ENCODE assay signal across 28 cellular contexts in the genomic region with DNA sequence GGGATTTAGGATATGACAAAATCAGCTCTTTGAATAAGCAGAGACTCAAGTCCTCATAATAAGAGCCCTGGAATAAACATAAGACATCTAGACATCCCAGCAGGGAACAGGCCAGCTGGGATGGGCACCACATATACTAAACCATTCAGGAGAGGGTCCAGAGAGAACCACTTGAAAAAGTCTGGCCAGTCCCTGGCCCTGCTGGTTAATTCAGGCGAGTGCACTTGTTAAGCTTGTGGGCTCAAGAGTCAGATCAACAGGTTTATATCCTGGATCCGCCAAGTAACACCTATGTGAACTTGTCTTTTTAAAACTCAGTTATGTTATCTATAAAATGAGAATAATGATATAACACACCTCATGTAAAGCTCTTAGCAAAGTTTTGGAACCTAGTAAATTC.
"Had no signal": no experiment of that assay in that cellular context is flagged by ENCODE, and none has a peak within 500 bp of the region (broad histone marks: within the 10 kb centered on the region; RNA-seq: fewer than 3 reads in every experiment).

No MANE protein-coding gene starts in this region.

- H3K4me3 ChIP-seq: adrenal gland, ascending aorta, breast epithelium, cardiac muscle cell, colonic mucosa, gastrocnemius medialis, heart right ventricle had no signal

- H3K36me3 Mint-ChIP-seq: activated naive CD4-positive, alpha-beta T cell treated with anti-CD3 and anti-CD28 coated beads, Interleukin-2, amount 50 U/mL, for 24 hours; activated naive CD8-positive, alpha-beta T cell treated with anti-CD3 and anti-CD28 coated beads for 36 hours; brain had no signal

- H3K27ac Mint-ChIP-seq: activated CD4-positive, alpha-beta memory T cell treated with anti-CD3 and anti-CD28 coated beads, Interleukin-2, amount 10 ng/mL, durations not matched to agents 7 days and 5 days; activated CD4-positive, alpha-beta T cell treated with anti-CD3 and anti-CD28 coated beads, Interleukin-2, amount 10 ng/mL, durations not matched to agents 7 days and 5 days; activated naive CD4-positive, alpha-beta T cell treated with anti-CD3 and anti-CD28 coated beads for 36 hours; activated naive CD4-positive, alpha-beta T cell treated with anti-CD3 and anti-CD28 coated beads, Interleukin-2, amount 50 U/mL, for 24 hours; activated naive CD8-positive, alpha-beta T cell treated with anti-CD3 and anti-CD28 coated beads for 36 hours; activated naive CD8-positive, alpha-beta T cell treated with anti-CD3 and anti-CD28 coated beads, Interleukin-2, amount 50 U/mL, for 24 hours; activated T-helper 1 cell treated with anti-CD3 and anti-CD28 coated beads, Interleukin-12 subunit alpha, Interleukin-12 subunit beta, Interleukin-2, Interleukin-4 antibody, amounts not matched to agents 30 ng/mL and 10 ng/mL and 1 ng/mL, durations not matched to agents 14 hours and 24 hours and 36 hours; activated T-helper 2 cell treated with anti-CD3 and anti-CD28 coated beads, Interferon-gamma antibody, Interleukin-2, Interleukin-4, amounts not matched to agents 10 μg/mL and 5 μg/mL and 100 μg/mL, durations not matched to agents 14 hours and 24 hours and 36 hours; brain had no signal

- H3K27me3 ChIP-seq: ascending aorta, cardiac muscle cell, colonic mucosa, foreskin keratinocyte, gastrocnemius medialis had no signal

- H3K9me3 ChIP-seq: adrenal gland, ascending aorta, colonic mucosa, gastrocnemius medialis had no signal

- H3K4me3 Mint-ChIP-seq: activated CD4-positive, alpha-beta memory T cell treated with anti-CD3 and anti-CD28 coated beads, Interleukin-2, amount 10 ng/mL, durations not matched to agents 7 days and 5 days; activated CD4-positive, alpha-beta T cell treated with anti-CD3 and anti-CD28 coated beads, Interleukin-2, amount 10 ng/mL, durations not matched to agents 7 days and 5 days; activated naive CD4-positive, alpha-beta T cell treated with anti-CD3 and anti-CD28 coated beads for 36 hours; activated naive CD4-positive, alpha-beta T cell treated with anti-CD3 and anti-CD28 coated beads, Interleukin-2, amount 50 U/mL, for 24 hours; activated naive CD8-positive, alpha-beta T cell treated with anti-CD3 and anti-CD28 coated beads for 36 hours; activated naive CD8-positive, alpha-beta T cell treated with anti-CD3 and anti-CD28 coated beads, Interleukin-2, amount 50 U/mL, for 24 hours; activated T-cell treated with anti-CD3 and anti-CD28 coated beads, Interleukin-2, amount 50 U/mL, for 4 hours; activated T-helper 1 cell treated with anti-CD3 and anti-CD28 coated beads, Interleukin-12 subunit alpha, Interleukin-12 subunit beta, Interleukin-2, Interleukin-4 antibody, amounts not matched to agents 30 ng/mL and 10 ng/mL and 1 ng/mL, durations not matched to agents 14 hours and 24 hours and 36 hours; brain had no signal

- H3K36me3 ChIP-seq: adrenal gland, ascending aorta, breast epithelium, cardiac muscle cell, colonic mucosa, gastrocnemius medialis, heart right ventricle had no signal

- H3K9me3 Mint-ChIP-seq: activated CD4-positive, alpha-beta memory T cell treated with anti-CD3 and anti-CD28 coated beads, Interleukin-2, amount 10 ng/mL, durations not matched to agents 7 days and 5 days; activated CD4-positive, alpha-beta T cell treated with anti-CD3 and anti-CD28 coated beads, Interleukin-2, amount 10 ng/mL, durations not matched to agents 7 days and 5 days had no signal

- ATAC-seq: activated naive CD8-positive, alpha-beta T cell treated with anti-CD3 and anti-CD28 coated beads, Interleukin-2, amount 50 U/mL, for 24 hours; activated T-cell treated with anti-CD3 and anti-CD28 coated beads, Interleukin-2, amount 50 U/mL, for 4 hours; esophagus mucosa; foreskin keratinocyte; gastrocnemius medialis; heart right ventricle had no signal

- H3K4me1 ChIP-seq: adrenal gland, ascending aorta, breast epithelium, colonic mucosa, foreskin keratinocyte, gastrocnemius medialis, heart right ventricle had no signal

- DNase-seq: activated CD4-positive, alpha-beta memory T cell treated with anti-CD3 and anti-CD28 coated beads, Interleukin-2, amount 10 ng/mL, durations not matched to agents 7 days and 5 days; activated CD4-positive, alpha-beta T cell treated with anti-CD3 and anti-CD28 coated beads for 1 hour; activated CD4-positive, alpha-beta T cell treated with anti-CD3 and anti-CD28 coated beads for 4 hours; activated CD4-positive, alpha-beta T cell treated with anti-CD3 and anti-CD28 coated beads, Interleukin-2, amount 10 ng/mL, durations not matched to agents 7 days and 5 days; activated CD4-positive, alpha-beta T cell treated with anti-CD3 and anti-CD28 coated beads, Interleukin-2, amount 50 U/mL, for 4 hours; activated CD8-positive, alpha-beta memory T cell treated with anti-CD3 and anti-CD28 coated beads for 24 hours; activated effector memory CD4-positive, alpha-beta T cell treated with anti-CD3 and anti-CD28 coated beads, Interleukin-2, amount 50 U/mL, for 16 hours; activated naive CD4-positive, alpha-beta T cell treated with anti-CD3 and anti-CD28 coated beads for 36 hours; activated naive CD8-positive, alpha-beta T cell treated with anti-CD3 and anti-CD28 coated beads for 36 hours; activated naive CD8-positive, alpha-beta T cell treated with anti-CD3 and anti-CD28 coated beads, Interleukin-2, amount 50 U/mL, for 24 hours; activated T-cell treated with anti-CD3 and anti-CD28 coated beads, Interleukin-2, amount 50 U/mL, for 4 hours; adrenal gland; central memory CD4-positive, alpha-beta T cell; cerebellar nuclear complex; colonic mucosa; effector CD8-positive, alpha-beta T cell; foreskin keratinocyte; gastrocnemius medialis; heart right ventricle; T-helper 2 cell had no signal

- H3K4me1 Mint-ChIP-seq: activated CD4-positive, alpha-beta memory T cell treated with anti-CD3 and anti-CD28 coated beads, Interleukin-2, amount 10 ng/mL, durations not matched to agents 7 days and 5 days; activated CD4-positive, alpha-beta T cell treated with anti-CD3 and anti-CD28 coated beads, Interleukin-2, amount 10 ng/mL, durations not matched to agents 7 days and 5 days; activated naive CD4-positive, alpha-beta T cell treated with anti-CD3 and anti-CD28 coated beads, Interleukin-2, amount 50 U/mL, for 24 hours; activated naive CD8-positive, alpha-beta T cell treated with anti-CD3 and anti-CD28 coated beads for 36 hours; activated naive CD8-positive, alpha-beta T cell treated with anti-CD3 and anti-CD28 coated beads, Interleukin-2, amount 50 U/mL, for 24 hours had no signal

- H3K27ac ChIP-seq: adrenal gland, ascending aorta, breast epithelium, cardiac muscle cell, colonic mucosa, foreskin keratinocyte, gastrocnemius medialis, heart right ventricle had no signal

- H3K27me3 Mint-ChIP-seq: activated CD4-positive, alpha-beta T cell treated with anti-CD3 and anti-CD28 coated beads, Interleukin-2, amount 10 ng/mL, durations not matched to agents 7 days and 5 days had no signal
